ENCODE assay signal across 8 cellular contexts in genomic region chr6:116370717-116371383, GRCh38. TPM values are rescaled to one million over a fixed set of nuclear protein-coding genes. Genes with fewer than 3 reads are reported as not detected.
DNase-seq lines count a peak whose midpoint lies in the region; ATAC-seq lines count a peak whose summit lies in the region.

Gene DSE (plus strand): TSS chr6:116370947. CDS start chr6:116399251, 28,304 bp downstream.

- peak within 1 kb of the TSS; percentile 81 for H3K27ac Mint-ChIP-seq in activated T-helper 17 cell treated with anti-CD3 and anti-CD28 coated beads, Interleukin-2, amount 50 U/mL, for 72 hours
- H3K27ac Mint-ChIP-seq in natural killer cell treated with Interleukin-12 subunit alpha and Interleukin-12 subunit beta and Interleukin-15 and Interleukin-18, amount 100 ng/mL, for 72 hours = peak within 1 kb of the TSS; percentile 28 to 54
- peak within 1 kb of the TSS; percentile 34 for H3K27ac Mint-ChIP-seq in stimulated activated naive CD8-positive, alpha-beta T cell treated with anti-CD3 and anti-CD28 coated beads, Interleukin-15, Interleukin-2, amounts not matched to agents 100 ng/mL and 50 ng/mL, for 24 hours

- H3K9me3 Mint-ChIP-seq in activated T-helper 17 cell treated with anti-CD3 and anti-CD28 coated beads, Interleukin-2, amount 50 U/mL, for 72 hours = no peaks in the 10 kb centered on the region
- H3K9me3 Mint-ChIP-seq in natural killer cell treated with Interleukin-12 subunit alpha and Interleukin-12 subunit beta and Interleukin-15 and Interleukin-18, amount 100 ng/mL, for 72 hours = no peaks in the 10 kb centered on the region
- no peaks in the 10 kb centered on the region for H3K9me3 Mint-ChIP-seq in stimulated activated naive CD8-positive, alpha-beta T cell treated with anti-CD3 and anti-CD28 coated beads, Interleukin-15, Interleukin-2, amounts not matched to agents 100 ng/mL and 50 ng/mL, for 24 hours

- DNase-seq in SKM-1 treated with dmso at 0.1 percent for 144 hours (lab: John Stamatoyannopoulos, UW; ENCODE audit: unreplicated experiment) (peak; percentile 61), SKM-1 (lab: John Stamatoyannopoulos, UW; ENCODE audit: unreplicated experiment) (no peak), NCI-H774 (lab: John Stamatoyannopoulos, UW) (peak; percentile 50), fibroblast of peridontal ligament (ENCODE audit: extremely low read depth) (peak; percentile 81)
- peak; percentile 84 for DNase-seq in natural killer cell treated with Interleukin-12 subunit alpha and Interleukin-12 subunit beta and Interleukin-15 and Interleukin-18, amount 100 ng/mL, for 72 hours (ENCODE audit: low spot score)

- H3K4me3 Mint-ChIP-seq in activated T-helper 17 cell treated with anti-CD3 and anti-CD28 coated beads, Interleukin-2, amount 50 U/mL, for 72 hours = peak within 1 kb of the TSS; percentile 82
- peak within 1 kb of the TSS; percentile 87 for H3K4me3 Mint-ChIP-seq in natural killer cell treated with Interleukin-12 subunit alpha and Interleukin-12 subunit beta and Interleukin-15 and Interleukin-18, amount 100 ng/mL, for 72 hours
- peak within 1 kb of the TSS; percentile 79 for H3K4me3 Mint-ChIP-seq in stimulated activated naive CD8-positive, alpha-beta T cell treated with anti-CD3 and anti-CD28 coated beads, Interleukin-15, Interleukin-2, amounts not matched to agents 100 ng/mL and 50 ng/mL, for 24 hours

- no peaks in the 10 kb centered on the region for H3K27me3 Mint-ChIP-seq in activated T-helper 17 cell treated with anti-CD3 and anti-CD28 coated beads, Interleukin-2, amount 50 U/mL, for 72 hours
- peaks cover 2 to 9% of the 10 kb centered on the region in 2 donors for H3K27me3 Mint-ChIP-seq in natural killer cell treated with Interleukin-12 subunit alpha and Interleukin-12 subunit beta and Interleukin-15 and Interleukin-18, amount 100 ng/mL, for 72 hours
- H3K27me3 Mint-ChIP-seq in stimulated activated naive CD8-positive, alpha-beta T cell treated with anti-CD3 and anti-CD28 coated beads, Interleukin-15, Interleukin-2, amounts not matched to agents 100 ng/mL and 50 ng/mL, for 24 hours = peaks cover 33% of the 10 kb centered on the region

- ATAC-seq in HG02938 (IDR thresholded peaks at IDR 0.05; ENCODE audit: unreplicated experiment) = peak; percentile 60
- peak; percentile 66 for ATAC-seq in activated T-helper 17 cell treated with anti-CD3 and anti-CD28 coated beads, Interleukin-2, amount 50 U/mL, for 72 hours (replicated peaks)
- ATAC-seq in natural killer cell treated with Interleukin-12 subunit alpha and Interleukin-12 subunit beta and Interleukin-15 and Interleukin-18, amount 100 ng/mL, for 72 hours = peak; percentile 91 to 93

- H3K36me3 Mint-ChIP-seq in activated T-helper 17 cell treated with anti-CD3 and anti-CD28 coated beads, Interleukin-2, amount 50 U/mL, for 72 hours (ENCODE audit: low read depth) = peaks cover 5% of the 10 kb centered on the region
- H3K36me3 Mint-ChIP-seq in natural killer cell treated with Interleukin-12 subunit alpha and Interleukin-12 subunit beta and Interleukin-15 and Interleukin-18, amount 100 ng/mL, for 72 hours = no peaks in the 10 kb centered on the region
- no peaks in the 10 kb centered on the region for H3K36me3 Mint-ChIP-seq in stimulated activated naive CD8-positive, alpha-beta T cell treated with anti-CD3 and anti-CD28 coated beads, Interleukin-15, Interleukin-2, amounts not matched to agents 100 ng/mL and 50 ng/mL, for 24 hours (ENCODE audit: low read depth)

- H3K4me1 Mint-ChIP-seq in activated T-helper 17 cell treated with anti-CD3 and anti-CD28 coated beads, Interleukin-2, amount 50 U/mL, for 72 hours = peaks cover 19% of the 10 kb centered on the region
- peaks cover 18 to 26% of the 10 kb centered on the region in 2 donors for H3K4me1 Mint-ChIP-seq in natural killer cell treated with Interleukin-12 subunit alpha and Interleukin-12 subunit beta and Interleukin-15 and Interleukin-18, amount 100 ng/mL, for 72 hours (ENCODE audit: low read depth in 2 of 2)
- peaks cover 24% of the 10 kb centered on the region for H3K4me1 Mint-ChIP-seq in stimulated activated naive CD8-positive, alpha-beta T cell treated with anti-CD3 and anti-CD28 coated beads, Interleukin-15, Interleukin-2, amounts not matched to agents 100 ng/mL and 50 ng/mL, for 24 hours (ENCODE audit: low read depth)

RNA-seq across cellular contexts. Expression of gene DSE, which starts in this region (rescaled TPM):
- total RNA-seq in activated T-helper 17 cell treated with anti-CD3 and anti-CD28 coated beads, Interleukin-2, amount 50 U/mL, for 72 hours = 10 to 100 TPM; 26.0 to 28.9 TPM
- 10 to 100 TPM; 21.9 to 25.9 TPM for total RNA-seq in natural killer cell treated with Interleukin-12 subunit alpha and Interleukin-12 subunit beta and Interleukin-15 and Interleukin-18, amount 100 ng/mL, for 72 hours
